ENCODE assay signal across 1 cellular context in the genomic region with DNA sequence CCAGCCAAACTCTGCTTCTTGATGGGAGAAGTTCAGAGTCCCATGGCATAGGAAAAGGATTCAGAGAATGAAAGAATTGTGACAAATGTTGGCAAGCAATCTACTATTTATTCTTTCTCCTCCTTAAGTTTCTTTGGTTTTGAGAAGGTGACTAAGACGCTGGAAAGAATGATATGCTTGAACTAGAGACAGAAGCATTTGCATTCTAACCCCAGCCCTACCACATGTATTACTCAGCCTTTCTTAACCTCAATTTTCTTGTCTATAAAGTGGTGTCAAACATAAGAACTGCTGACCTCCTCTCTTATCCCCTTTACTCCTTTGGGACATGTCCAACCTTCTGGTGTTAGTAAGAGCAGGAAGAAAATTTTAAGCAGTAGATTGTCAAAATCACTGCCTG.
TF ChIP-seq lines count a peak whose summit lies in the region.

No MANE protein-coding gene starts in this region.

TF ChIP-seq in H1, 55 proteins besides CTCF, POLR2A, EP300 and RAD21:
- TF ChIP-seq, protein P1, sequence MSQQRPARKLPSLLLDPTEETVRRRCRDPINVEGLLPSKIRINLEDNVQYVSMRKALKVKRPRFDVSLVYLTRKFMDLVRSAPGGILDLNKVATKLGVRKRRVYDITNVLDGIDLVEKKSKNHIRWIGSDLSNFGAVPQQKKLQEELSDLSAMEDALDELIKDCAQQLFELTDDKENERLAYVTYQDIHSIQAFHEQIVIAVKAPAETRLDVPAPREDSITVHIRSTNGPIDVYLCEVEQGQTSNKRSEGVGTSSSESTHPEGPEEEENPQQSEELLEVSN (IDR thresholded peaks at IDR 0.05): no peak
TF ChIP-seq in H1: peak in this region for 0.
